In the genomic region with DNA sequence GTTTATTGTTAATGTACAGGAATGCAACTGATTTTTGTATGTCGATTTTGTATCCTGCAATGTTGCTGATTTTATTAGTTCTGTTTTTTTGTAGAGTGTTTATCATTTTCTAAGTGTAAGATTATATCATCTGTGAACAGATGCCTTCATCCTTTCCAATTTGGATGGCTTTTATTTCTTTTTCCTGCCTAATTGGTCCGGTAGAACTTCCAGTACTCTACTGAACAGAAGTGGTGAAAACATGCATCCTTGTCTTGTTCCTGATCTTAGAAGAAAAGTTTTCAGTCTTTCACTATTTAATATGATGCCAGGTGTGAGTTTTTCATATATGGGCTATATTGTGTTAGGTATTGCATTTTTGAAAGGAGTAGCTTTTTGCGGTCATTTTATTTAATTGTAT, we compare ENCODE assay signal across 21 cellular contexts. TPM values are rescaled to one million over a fixed set of nuclear protein-coding genes. Genes with fewer than 3 reads are reported as not detected.
DNase-seq lines count a peak whose midpoint lies in the region; ATAC-seq, FAIRE-seq and TF ChIP-seq lines count a peak whose summit lies in the region.
"Had no signal": no experiment of that assay in that cellular context is flagged by ENCODE, and none has a peak within 500 bp of the region (broad histone marks: within the 10 kb centered on the region; RNA-seq: fewer than 3 reads in every experiment).

No MANE protein-coding gene starts in this region.

- no peak for TF ChIP-seq POLR2A in HepG2 (IDR thresholded peaks at IDR 0.05; ENCODE audit: insufficient read depth in 1 of 2, low read depth in 2 of 2, low read length in 2 of 2)
- TF ChIP-seq POLR2A in right lobe of liver (IDR thresholded peaks at IDR 0.05): no peak

- POLR2A ChIA-PET in HepG2 (lab: Yijun Ruan, JAX): no interaction called here

- peak; percentile 65 for ATAC-seq in Right ventricle myocardium inferior
- ATAC-seq in left cardiac atrium: no peak
- ATAC-seq in HepG2: no peak
- no peak for ATAC-seq in right lobe of liver
- ATAC-seq: A549; CD8-positive, alpha-beta T cell had no signal

- FAIRE-seq in HepG2 (lab: Jason Lieb, UNC): no peak
- FAIRE-seq: A549, D721Med, G401.6, GM12891, GM19239 had no signal

- H3K9me3 ChIP-seq in left ventricle myocardium inferior (replicated peaks): no peaks in the 10 kb centered on the region
- no peaks in the 10 kb centered on the region for H3K9me3 ChIP-seq in HepG2 (ENCODE audit: low read length)
- H3K9me3 ChIP-seq in right lobe of liver: no peaks in the 10 kb centered on the region
- H3K9me3 ChIP-seq: A549; BLaER1 treated with 17β-estradiol and CSF1 and Interleukin-3, amounts not matched to agents 10 nM and 100 nM; Caco-2 had no signal

- peak overlapping the region; percentile 54 for H2AFZ ChIP-seq in HepG2 (ENCODE audit: low read length)

- CTCF ChIA-PET in HepG2 (lab: Yijun Ruan, JAX; ENCODE audit: low intra/inter-chr PET ratio, low total read pairs): no interaction called here

- TF ChIP-seq EP300 in HepG2 (IDR thresholded peaks at IDR 0.05; ENCODE audit: low read depth in 2 of 2, low read length in 2 of 2) (no peak), HepG2 (CRISPR knock-in tag; IDR thresholded peaks at IDR 0.05; ENCODE audit: borderline replicate concordance) (no peak)

- no peaks in the 10 kb centered on the region for H3K27me3 ChIP-seq in left ventricle myocardium inferior (ENCODE audit: low read depth)
- H3K27me3 ChIP-seq in HepG2 (ENCODE audit: control insufficient read depth in 1 of 2, insufficient read depth in 2 of 2, low read length in 2 of 2): no peaks in the 10 kb centered on the region
- H3K27me3 ChIP-seq in right lobe of liver: no peaks in the 10 kb centered on the region
- H3K27me3 ChIP-seq: BLaER1 treated with 17β-estradiol and CSF1 and Interleukin-3, amounts not matched to agents 10 nM and 100 nM had no signal

- 74% methylated on average over 3 of the region's 3 CpGs for WGBS in HepG2 (ENCODE audit: low lambda C conversion rate)
- WGBS in right lobe of liver (ENCODE audit: insufficient coverage, low coverage, low lambda C conversion rate, missing lambda C conversion rate): 80% methylated on average over 3 of the region's 3 CpGs

- H3K4me1 ChIP-seq in left ventricle myocardium inferior: peaks cover 9% of the 10 kb centered on the region
- peaks cover 48% of the 10 kb centered on the region for H3K4me1 ChIP-seq in HepG2 (ENCODE audit: insufficient read depth, low read length)
- peaks cover 0 to 4% (median 1%) of the 10 kb centered on the region in 4 donors for H3K4me1 ChIP-seq in right lobe of liver
- H3K4me1 ChIP-seq: A549; BLaER1 treated with 17β-estradiol and CSF1 and Interleukin-3, amounts not matched to agents 10 nM and 100 nM had no signal

- H3K9ac ChIP-seq in HepG2 (ENCODE audit: insufficient read depth, low read depth, low read length): no peak overlapping the region
- H3K9ac ChIP-seq: BLaER1 treated with 17β-estradiol and CSF1 and Interleukin-3, amounts not matched to agents 10 nM and 100 nM had no signal

- H3K4me3 ChIP-seq in left ventricle myocardium inferior (no peak overlapping the region), HepG2 (replicated peaks in 1 of 3; ENCODE audit: insufficient read depth in 1 of 3, low read depth in 2 of 3, low read length in 3 of 3) (no peak overlapping the region), right lobe of liver (no peak overlapping the region)
- H3K4me3 ChIP-seq: A549; BLaER1 treated with 17β-estradiol and CSF1 and Interleukin-3, amounts not matched to agents 10 nM and 100 nM had no signal

- no peak overlapping the region for H3K4me2 ChIP-seq in HepG2 (ENCODE audit: low read depth, low read length)
- H3K4me2 ChIP-seq: A549; BLaER1 treated with 17β-estradiol and CSF1 and Interleukin-3, amounts not matched to agents 10 nM and 100 nM had no signal

- no peak for TF ChIP-seq RAD21 in HepG2 (CRISPR knock-in tag; IDR thresholded peaks at IDR 0.05)

- H3K79me2 ChIP-seq in HepG2 (ENCODE audit: insufficient read depth, low read length): no peaks in the 10 kb centered on the region

- BruUV-seq in HepG2 (replicated peaks; lab: Mats Ljungman, UMichigan): no TSS peak

- H3K27ac ChIP-seq in left ventricle myocardium inferior (replicated peaks): peak overlapping the region; percentile 58
- no peak overlapping the region for H3K27ac ChIP-seq in HepG2 (ENCODE audit: extremely low read length, insufficient read depth, low read length)
- H3K27ac ChIP-seq in right lobe of liver: no peak overlapping the region
- H3K27ac ChIP-seq: 22Rv1; A549; BLaER1 treated with 17β-estradiol and CSF1 and Interleukin-3, amounts not matched to agents 10 nM and 100 nM; C4-2B had no signal

- TF ChIP-seq CTCF in left ventricle myocardium inferior (IDR thresholded peaks at IDR 0.05; ENCODE audit: borderline replicate concordance): no peak
- no peak for TF ChIP-seq CTCF in HepG2 (CRISPR knock-in tag; IDR thresholded peaks at IDR 0.05)
- no peak for TF ChIP-seq CTCF in right lobe of liver (IDR thresholded peaks at IDR 0.05)

- DNase-seq in Right ventricle myocardium inferior (ENCODE audit: missing footprints): no peak
- DNase-seq in cardiac septum (ENCODE audit: low spot score): no peak
- DNase-seq in left ventricle myocardium inferior: no peak
- no peak for DNase-seq in left cardiac atrium
- no peak for DNase-seq in HepG2 (ENCODE audit: low spot score)
- no peak for DNase-seq in right lobe of liver
- DNase-seq: AML-193; Caco-2; Calu3; CD4-positive, alpha-beta T cell; CD8-positive, alpha-beta T cell; DMS79 treated with DMSO at 0.1 percent for 48 hours; GF-D8 had no signal

- H4K20me1 ChIP-seq in HepG2 (ENCODE audit: insufficient read depth, low read length): no peaks in the 10 kb centered on the region
- H4K20me1 ChIP-seq: BLaER1 treated with 17β-estradiol and CSF1 and Interleukin-3, amounts not matched to agents 10 nM and 100 nM had no signal

- intact Hi-C loops in Right ventricle myocardium inferior (cut with DNase I) (no loop called here), cardiac septum (cut with DNase I) (no loop called here), left ventricle myocardium inferior (cut with micrococcal nuclease) (loop anchor here (5.0 kb wide), 1 partner anchor 105 kb away; no protein-coding TSS in a partner anchor), left cardiac atrium (cut with DNase I) (no loop called here), HepG2 (cut with micrococcal nuclease; ENCODE audit: unreplicated experiment) (no loop called here), right lobe of liver (cut with DNase I) (loop anchor here in 1 of 2 donors (10.0 kb wide), 1 partner anchor 128 kb away; no protein-coding TSS in a partner anchor)

- in situ Hi-C loops in HepG2 (cut with HindIII; ENCODE audit: extremely low pct_ligation_motif_present, low pct_unique_long_range_greater_than_20kb): loop anchor here (5.0 kb wide), 1 partner anchor 125 kb away; no protein-coding TSS in a partner anchor

- H3K36me3 ChIP-seq in left ventricle myocardium inferior (no peaks in the 10 kb centered on the region), HepG2 (replicated peaks in 1 of 2; ENCODE audit: control insufficient read depth in 1 of 2, insufficient read depth in 2 of 2, low read length in 2 of 2) (no peaks in the 10 kb centered on the region), right lobe of liver (no peaks in the 10 kb centered on the region)
- H3K36me3 ChIP-seq: BLaER1 treated with 17β-estradiol and CSF1 and Interleukin-3, amounts not matched to agents 10 nM and 100 nM had no signal

TF ChIP-seq in HepG2, 621 proteins besides CTCF, POLR2A, EP300 and RAD21 (continues in another document):
- no peak for TF ChIP-seq MXD4 (CRISPR knock-in tag; IDR thresholded peaks at IDR 0.05)
- TF ChIP-seq, protein P1, sequence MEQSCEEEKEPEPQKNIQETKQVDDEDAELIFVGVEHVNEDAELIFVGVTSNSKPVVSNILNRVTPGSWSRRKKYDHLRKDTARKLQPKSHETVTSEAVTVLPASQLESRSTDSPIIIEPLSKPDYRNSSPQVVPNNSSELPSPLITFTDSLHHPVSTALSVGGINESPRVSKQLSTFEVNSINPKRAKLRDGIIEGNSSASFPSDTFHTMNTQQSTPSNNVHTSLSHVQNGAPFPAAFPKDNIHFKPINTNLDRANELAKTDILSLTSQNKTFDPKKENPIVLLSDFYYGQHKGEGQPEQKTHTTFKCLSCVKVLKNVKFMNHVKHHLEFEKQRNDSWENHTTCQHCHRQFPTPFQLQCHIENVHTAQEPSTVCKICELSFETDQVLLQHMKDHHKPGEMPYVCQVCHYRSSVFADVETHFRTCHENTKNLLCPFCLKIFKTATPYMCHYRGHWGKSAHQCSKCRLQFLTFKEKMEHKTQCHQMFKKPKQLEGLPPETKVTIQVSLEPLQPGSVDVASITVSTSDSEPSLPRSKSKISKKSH (CRISPR knock-in tag; IDR thresholded peaks at IDR 0.05; ENCODE audit: borderline replicate concordance): no peak
- TF ChIP-seq ZNF33B (CRISPR knock-in tag; IDR thresholded peaks at IDR 0.05): no peak

RNA-seq across cellular contexts. Expression of a gene that starts 42.5 kb away (rescaled TPM):
- total RNA-seq in Right ventricle myocardium inferior: 51.8 TPM
- total RNA-seq in cardiac septum: 73.8 TPM
- 60.3 TPM for total RNA-seq in left ventricle myocardium inferior
- total RNA-seq in left cardiac atrium: 10 to 100 TPM; 47.9 to 56.5 TPM
- total RNA-seq in HepG2 (2016; rRNA removed; fragmentation: Illumina TruSeq; extraction: Trizol): 89.0 and 139 TPM in 2 replicates
- total RNA-seq in HepG2 (2016; cell fraction: cytosol; rRNA removed; fragmentation: Illumina TruSeq; extraction: Trizol; ENCODE audit: low read depth): 22.0 and 24.1 TPM in 2 replicates
- 87.3 and 135 TPM in 2 replicates for total RNA-seq in HepG2 (2016; cell fraction: insoluble cytoplasmic fraction; rRNA removed; fragmentation: Illumina TruSeq; extraction: Trizol)
- total RNA-seq in HepG2 (2016; cell fraction: membrane; rRNA removed; fragmentation: Illumina TruSeq; extraction: Trizol): 38.7 and 46.1 TPM in 2 replicates
- 78.3 and 83.8 TPM in 2 replicates for total RNA-seq in HepG2 (2016; cell fraction: nucleus; rRNA removed; fragmentation: Illumina TruSeq; extraction: Trizol)
- polyA plus RNA-seq in HepG2 (2011; rRNA removed): 77.1 and 92.8 TPM in 2 replicates
- 59.0 and 61.6 TPM in 2 replicates for polyA plus RNA-seq in HepG2 (2011; cell fraction: cytosol; rRNA removed)
- polyA plus RNA-seq in HepG2 (2011; cell fraction: nucleus; rRNA removed): 51.2 and 56.7 TPM in 2 replicates
- polyA plus RNA-seq in HepG2 (2012): 42.8 and 59.8 TPM in 2 replicates
- 4.2 and 5.3 TPM in 2 replicates for polyA plus RNA-seq in HepG2 (2016; cell fraction: cytosol; fragmentation: Illumina TruSeq; extraction: Trizol; ENCODE audit: low read depth)
- 105 and 109 TPM in 2 replicates for polyA plus RNA-seq in HepG2 (2016; cell fraction: insoluble cytoplasmic fraction; fragmentation: Illumina TruSeq; extraction: Trizol; ENCODE audit: low read depth)
- polyA plus RNA-seq in HepG2 (2016; cell fraction: membrane; fragmentation: Illumina TruSeq; extraction: Trizol; ENCODE audit: low read depth): 14.8 and 18.1 TPM in 2 replicates
- 89.8 and 90.3 TPM in 2 replicates for polyA plus RNA-seq in HepG2 (2016; cell fraction: nucleus; fragmentation: Illumina TruSeq; extraction: Trizol; ENCODE audit: insufficient read depth, low read depth)
- 293 and 343 TPM in 2 replicates for polyA minus RNA-seq in HepG2 (2011; rRNA and poly(A)+ RNA removed; ENCODE audit: low replicate concordance)
- polyA minus RNA-seq in HepG2 (2011; cell fraction: cytosol; rRNA and poly(A)+ RNA removed): 57.4 and 58.9 TPM in 2 replicates
- 77.6 and 92.6 TPM in 2 replicates for polyA minus RNA-seq in HepG2 (2011; cell fraction: nucleus; rRNA and poly(A)+ RNA removed)
- total RNA-seq in right lobe of liver: 10 to 100 TPM; 19.8 to 36.8 (median 25.8) TPM
